In genomic region chr16:67396775-67397450, GRCh38 we compare ENCODE assay signal across 10 cellular contexts. TPM values are rescaled to one million over a fixed set of nuclear protein-coding genes. Genes with fewer than 3 reads are reported as not detected.
DNase-seq lines count a peak whose midpoint lies in the region; ATAC-seq, FAIRE-seq and TF ChIP-seq lines count a peak whose summit lies in the region.
"Had no signal": no experiment of that assay in that cellular context is flagged by ENCODE, and none has a peak within 500 bp of the region (broad histone marks: within the 10 kb centered on the region; RNA-seq: fewer than 3 reads in every experiment).

No MANE protein-coding gene starts in this region.

- H3K4me1 ChIP-seq in GM12878 (ENCODE audit: control insufficient read depth, insufficient read depth, low read length) (no peaks in the 10 kb centered on the region), iPS-20b (ENCODE audit: insufficient read depth, low read length) (peaks cover 12% of the 10 kb centered on the region; the same call in 1 of the 2 replicates)

- H3K9ac ChIP-seq in GM12878 (ENCODE audit: control insufficient read depth, insufficient read depth, low read length) (no peak overlapping the region), iPS-20b (ENCODE audit: low read depth, low read length) (peak overlapping the region; percentile 27; the same call in 1 of the 2 replicates)

- H3K27ac ChIP-seq in GM12878 (ENCODE audit: control insufficient read depth, insufficient read depth) (no peak overlapping the region), iPS-20b (ENCODE audit: low read length) (no peak overlapping the region)
- H3K27ac ChIP-seq: neutrophil had no signal

- POLR2A ChIA-PET in GM12878 (lab: Charles Lee): interaction anchor here (0.5 kb wide), 1 partner anchor 138 kb away, joined by 3 read pairs; no protein-coding TSS in a partner anchor

- no peak overlapping the region for H2AFZ ChIP-seq in GM12878 (ENCODE audit: control insufficient read depth, low read depth, low read length)

- no peak overlapping the region for H3K4me2 ChIP-seq in GM12878 (ENCODE audit: control insufficient read depth, insufficient read depth)

- H3K4me1 Mint-ChIP-seq in Calu3 (ENCODE audit: low read depth, unreplicated experiment): peaks cover 36% of the 10 kb centered on the region
- H3K4me1 Mint-ChIP-seq in activated T-cell treated with anti-CD3 and anti-CD28 coated beads, Interleukin-2, amount 50 U/mL, for 4 hours (ENCODE audit: low read depth): peaks cover 10% of the 10 kb centered on the region

- H3K4me3 Mint-ChIP-seq in Calu3 (ENCODE audit: low read depth, unreplicated experiment): peak overlapping the region; percentile 46
- no peak overlapping the region for H3K4me3 Mint-ChIP-seq in activated T-cell treated with anti-CD3 and anti-CD28 coated beads, Interleukin-2, amount 50 U/mL, for 4 hours

- intact Hi-C loops in Calu3 (cut with micrococcal nuclease; ENCODE audit: unreplicated experiment) (loop anchor here (5.0 kb wide), 2 partner anchors 35 to 135 kb away; no protein-coding TSS in a partner anchor), GM12878 (cut with micrococcal nuclease; ENCODE audit: unreplicated experiment) (loop anchor here (5.0 kb wide), 1 partner anchor 120 kb away; the partner anchor contains the start of gene PLEKHG4), sciatic nerve (cut with DNase I) (no loop called here)

- DNase-seq in Calu3: no peak
- no peak for DNase-seq in GM12878 (ENCODE audit: low read depth, low spot score)
- peak; percentile 58 for DNase-seq in sciatic nerve (ENCODE audit: low spot score)
- DNase-seq in activated T-cell treated with anti-CD3 and anti-CD28 coated beads, Interleukin-2, amount 50 U/mL, for 4 hours: no peak
- DNase-seq in GM19240 (ENCODE audit: insufficient read length, low spot score): no peak
- no peak for DNase-seq in COR-L47 (lab: John Stamatoyannopoulos, UW)

- ATAC-seq in GM12878: no peak
- ATAC-seq in sciatic nerve: no peak
- ATAC-seq in GM19023 (IDR thresholded peaks at IDR 0.05; ENCODE audit: unreplicated experiment): no peak
- ATAC-seq in activated T-cell treated with anti-CD3 and anti-CD28 coated beads, Interleukin-2, amount 50 U/mL, for 4 hours: no peak

- peak overlapping the region; percentile 90 for H3K27ac Mint-ChIP-seq in Calu3 (ENCODE audit: unreplicated experiment)

- peaks cover 48% of the 10 kb centered on the region for H3K36me3 Mint-ChIP-seq in Calu3 (ENCODE audit: insufficient read depth, unreplicated experiment)
- H3K36me3 Mint-ChIP-seq in activated T-cell treated with anti-CD3 and anti-CD28 coated beads, Interleukin-2, amount 50 U/mL, for 4 hours (ENCODE audit: insufficient read depth): no peaks in the 10 kb centered on the region

- H3K27me3 Mint-ChIP-seq in Calu3 (ENCODE audit: unreplicated experiment): no peaks in the 10 kb centered on the region
- peaks cover 39% of the 10 kb centered on the region for H3K27me3 Mint-ChIP-seq in activated T-cell treated with anti-CD3 and anti-CD28 coated beads, Interleukin-2, amount 50 U/mL, for 4 hours (ENCODE audit: low read depth)

- SMC1A ChIA-PET in GM12878 (lab: Charles Lee; ENCODE audit: uncharacterized antibody, unreplicated experiment): no interaction called here

- H3K9me3 ChIP-seq in GM12878 (replicated peaks; ENCODE audit: control insufficient read depth, insufficient read depth, low read length) (no peaks in the 10 kb centered on the region), iPS-20b (ENCODE audit: insufficient read depth, low read depth, low read length) (no peaks in the 10 kb centered on the region)
- H3K9me3 ChIP-seq: neutrophil had no signal

- H3K36me3 ChIP-seq in GM12878 (ENCODE audit: control insufficient read depth in 2 of 2, insufficient read depth in 2 of 2, low read length in 1 of 2) (no peaks in the 10 kb centered on the region), iPS-20b (ENCODE audit: insufficient read depth, low read depth, low read length) (no peaks in the 10 kb centered on the region)
- H3K36me3 ChIP-seq: neutrophil had no signal

- no peaks in the 10 kb centered on the region for H3K79me2 ChIP-seq in GM12878 (ENCODE audit: control insufficient read depth, insufficient read depth, low read length)

- no peaks in the 10 kb centered on the region for H3K9me3 Mint-ChIP-seq in Calu3 (ENCODE audit: low read depth, unreplicated experiment)
- no peaks in the 10 kb centered on the region for H3K9me3 Mint-ChIP-seq in activated T-cell treated with anti-CD3 and anti-CD28 coated beads, Interleukin-2, amount 50 U/mL, for 4 hours

- no peak for TF ChIP-seq RAD21 in GM12878 (IDR thresholded peaks at IDR 0.05; ENCODE audit: insufficient read depth, low read depth, low read length)

- in situ Hi-C loops in GM12878 (cut with MboI): no loop called here

- RAD21 ChIA-PET in GM12878 (lab: Charles Lee; ENCODE audit: unreplicated experiment): interaction anchor here (1.2 kb wide), 1 partner anchor 136 kb away, joined by 4 read pairs; no protein-coding TSS in a partner anchor

- no peaks in the 10 kb centered on the region for H4K20me1 ChIP-seq in GM12878 (ENCODE audit: control insufficient read depth, insufficient read depth)

- FAIRE-seq in GM12878 (lab: Jason Lieb, UNC): no peak
- FAIRE-seq: urothelium cell line had no signal

- no peak for TF ChIP-seq CTCF in Calu3 (IDR thresholded peaks at IDR 0.05; ENCODE audit: unreplicated experiment)
- TF ChIP-seq CTCF in GM12878 (IDR thresholded peaks at IDR 0.05 in 2 of 3, conservative IDR thresholded peaks at IDR 0.05 in 1 of 3; ENCODE audit: control insufficient read depth in 2 of 3, extremely low read depth in 1 of 3, insufficient read depth in 1 of 3, low read depth in 3 of 3, low read length in 3 of 3): no peak

- H3K4me3 ChIP-seq in GM12878 (no peak overlapping the region), iPS-20b (ENCODE audit: low read length) (no peak overlapping the region; the same call in 1 of the 2 replicates)

- no peak for TF ChIP-seq EP300 in GM12878 (IDR thresholded peaks at IDR 0.05; ENCODE audit: borderline replicate concordance in 1 of 2, control insufficient read depth in 1 of 2, low read depth in 2 of 2, low read length in 2 of 2)

- CTCF ChIA-PET in Calu3 (lab: Charles Lee): interaction anchor here (0.6 to 1.5 kb wide), 5 partner anchors 24 to 112 kb away, joined by 3 to 9 read pairs (median 4); no protein-coding TSS in a partner anchor
- CTCF ChIA-PET in GM12878 (lab: Yijun Ruan, JAX): interaction anchor here (1.2 kb wide), 1 partner anchor 136 kb away, joined by 3 read pairs; no protein-coding TSS in a partner anchor

- BruUV-seq in Calu3 (replicated peaks; lab: Mats Ljungman, UMichigan) (no TSS peak), GM12878 (replicated peaks; lab: Mats Ljungman, UMichigan) (no TSS peak)

- H3K27me3 ChIP-seq in GM12878 (replicated peaks in 1 of 2; ENCODE audit: control insufficient read depth in 2 of 2, insufficient read depth in 2 of 2, low read length in 1 of 2): peaks cover 6 to 17% of the 10 kb centered on the region in 2 experiments
- H3K27me3 ChIP-seq in iPS-20b (ENCODE audit: insufficient read depth, low read length): peaks cover 68% of the 10 kb centered on the region

- WGBS in GM12878 (ENCODE audit: insufficient coverage, insufficient replicate concordance, low lambda C conversion rate, missing lambda C conversion rate): 67% methylated on average over 11 of the region's 11 CpGs

- TF ChIP-seq POLR2A in GM12878 (IDR thresholded peaks at IDR 0.05; ENCODE audit: low read depth, low read length): no peak

RNA-seq across cellular contexts. Expression of gene TPPP3, which starts 3.6 kb away (rescaled TPM):
- total RNA-seq in Calu3 (2022): 8.5 and 8.8 TPM in 2 replicates
- not detected in 2 replicates for total RNA-seq in GM12878 (2013; cell fraction: nucleolus; rRNA removed)
- not detected in 2 replicates for total RNA-seq in GM12878 (2014; rRNA removed)
- not detected in 2 replicates for total RNA-seq in GM12878 (2014; rRNA removed; fragmentation: Illumina TruSeq; extraction: Trizol)
- not detected in 2 replicates for total RNA-seq in GM12878 (2021)
- polyA plus RNA-seq in GM12878 (2011; ENCODE audit: low read depth): not detected
- polyA plus RNA-seq in GM12878 (2011; rRNA removed): not detected in 2 replicates
- polyA plus RNA-seq in GM12878 (2011; cell fraction: cytosol; rRNA removed): 0.07 TPM in 1 of 2 replicates, not detected in the other
- polyA plus RNA-seq in GM12878 (2011; cell fraction: nucleus; rRNA removed): 0.07 TPM in 1 of 2 replicates, not detected in the other
- not detected in 2 replicates for polyA plus RNA-seq in GM12878 (2012)
- not detected in 2 replicates for polyA plus RNA-seq in GM12878 (2014; fragmentation: Illumina TruSeq; extraction: Trizol)
- polyA plus RNA-seq in GM12878 (2014; fragmentation: Nextera tagmentation; extraction: Ambion mirVana): not detected
- not detected in 2 replicates for polyA plus RNA-seq in GM12878 (2014; rRNA removed)
- polyA plus RNA-seq in GM12878 (2016; fragmentation: Nextera tagmentation; extraction: Ambion mirVana): under 1 TPM in 1 of 2 experiments, not detected in 1; 0.14 TPM
- not detected in 2 replicates for polyA minus RNA-seq in GM12878 (2011; rRNA and poly(A)+ RNA removed)
- not detected in 2 replicates for polyA minus RNA-seq in GM12878 (2011; cell fraction: cytosol; rRNA and poly(A)+ RNA removed)
- polyA minus RNA-seq in GM12878 (2011; cell fraction: nucleus; rRNA and poly(A)+ RNA removed): not detected in 2 replicates
- 12.5 TPM for total RNA-seq in sciatic nerve
- total RNA-seq in activated T-cell treated with anti-CD3 and anti-CD28 coated beads, Interleukin-2, amount 50 U/mL, for 4 hours: under 1 TPM in 1 of 3 donors, not detected in 2; 0.20 TPM

RNA-seq across cellular contexts. Expression of gene ZDHHC1, which starts 19.4 kb away (rescaled TPM):
- total RNA-seq in Calu3 (2022) (22.6 and 24.4 TPM in 2 replicates), GM12878 (2014; rRNA removed) (0.93 and 1.2 TPM in 2 replicates), GM12878 (2014; rRNA removed; fragmentation: Illumina TruSeq; extraction: Trizol) (0.31 TPM in 1 of 2 replicates, not detected in the other), GM12878 (2021) (0.53 and 0.77 TPM in 2 replicates), sciatic nerve (16.3 TPM)
- total RNA-seq in GM12878 (2013; cell fraction: nucleolus; rRNA removed): 0.65 and 1.3 TPM in 2 replicates
- polyA plus RNA-seq in GM12878 (2011; ENCODE audit: low read depth): not detected
- polyA plus RNA-seq in GM12878 (2011; rRNA removed) (0.07 TPM in 1 of 2 replicates, not detected in the other), GM12878 (2014; fragmentation: Illumina TruSeq; extraction: Trizol) (0.24 and 0.78 TPM in 2 replicates), GM12878 (2014; fragmentation: Nextera tagmentation; extraction: Ambion mirVana) (not detected), GM12878 (2014; rRNA removed) (0.83 and 1.1 TPM in 2 replicates), GM12878 (2016; fragmentation: Nextera tagmentation; extraction: Ambion mirVana) (1 to 10 TPM in 1 of 2 experiments, under 1 TPM in 1; 0.55 to 1.0 TPM)
- 0.08 and 0.15 TPM in 2 replicates for polyA plus RNA-seq in GM12878 (2011; cell fraction: cytosol; rRNA removed)
- polyA plus RNA-seq in GM12878 (2011; cell fraction: nucleus; rRNA removed): 0.50 and 0.52 TPM in 2 replicates
- 0.31 and 0.53 TPM in 2 replicates for polyA plus RNA-seq in GM12878 (2012)
- 0.44 TPM in 1 of 2 replicates, not detected in the other for polyA minus RNA-seq in GM12878 (2011; rRNA and poly(A)+ RNA removed)
- polyA minus RNA-seq in GM12878 (2011; cell fraction: cytosol; rRNA and poly(A)+ RNA removed): not detected in 2 replicates
- 0.67 TPM in 1 of 2 replicates, not detected in the other for polyA minus RNA-seq in GM12878 (2011; cell fraction: nucleus; rRNA and poly(A)+ RNA removed)
- total RNA-seq in activated T-cell treated with anti-CD3 and anti-CD28 coated beads, Interleukin-2, amount 50 U/mL, for 4 hours: under 1 TPM; 0.61 to 0.99 (median 0.79) TPM

RNA-seq across cellular contexts. Expression of gene HSD11B2, which starts 34.0 kb away (rescaled TPM):
- total RNA-seq in Calu3 (2022): 10.2 and 10.8 TPM in 2 replicates
- 0.61 TPM in 1 of 2 replicates, not detected in the other for total RNA-seq in GM12878 (2013; cell fraction: nucleolus; rRNA removed)
- total RNA-seq in GM12878 (2014; rRNA removed): 0.28 TPM in 1 of 2 replicates, not detected in the other
- 0.22 TPM in 1 of 2 replicates, not detected in the other for total RNA-seq in GM12878 (2014; rRNA removed; fragmentation: Illumina TruSeq; extraction: Trizol)
- total RNA-seq in GM12878 (2021): 0.16 and 0.18 TPM in 2 replicates
- not detected for polyA plus RNA-seq in GM12878 (2011; ENCODE audit: low read depth)
- polyA plus RNA-seq in GM12878 (2011; rRNA removed): 0.19 and 0.20 TPM in 2 replicates
- polyA plus RNA-seq in GM12878 (2011; cell fraction: cytosol; rRNA removed): 0.16 and 0.22 TPM in 2 replicates
- polyA plus RNA-seq in GM12878 (2011; cell fraction: nucleus; rRNA removed): 0.43 and 0.53 TPM in 2 replicates
- 0.37 TPM in 1 of 2 replicates, not detected in the other for polyA plus RNA-seq in GM12878 (2012)
- polyA plus RNA-seq in GM12878 (2014; fragmentation: Illumina TruSeq; extraction: Trizol): 0.34 and 1.5 TPM in 2 replicates
- not detected for polyA plus RNA-seq in GM12878 (2014; fragmentation: Nextera tagmentation; extraction: Ambion mirVana)
- polyA plus RNA-seq in GM12878 (2014; rRNA removed): 0.09 and 0.28 TPM in 2 replicates
- under 1 TPM; 0.10 to 0.31 TPM for polyA plus RNA-seq in GM12878 (2016; fragmentation: Nextera tagmentation; extraction: Ambion mirVana)
- polyA minus RNA-seq in GM12878 (2011; rRNA and poly(A)+ RNA removed): 0.15 TPM in 1 of 2 replicates, not detected in the other
- polyA minus RNA-seq in GM12878 (2011; cell fraction: cytosol; rRNA and poly(A)+ RNA removed): not detected in 2 replicates
- not detected in 2 replicates for polyA minus RNA-seq in GM12878 (2011; cell fraction: nucleus; rRNA and poly(A)+ RNA removed)
- 0.53 TPM for total RNA-seq in sciatic nerve
- total RNA-seq in activated T-cell treated with anti-CD3 and anti-CD28 coated beads, Interleukin-2, amount 50 U/mL, for 4 hours: 1 to 10 TPM; 3.9 to 6.1 (median 5.2) TPM
